In the genomic region with DNA sequence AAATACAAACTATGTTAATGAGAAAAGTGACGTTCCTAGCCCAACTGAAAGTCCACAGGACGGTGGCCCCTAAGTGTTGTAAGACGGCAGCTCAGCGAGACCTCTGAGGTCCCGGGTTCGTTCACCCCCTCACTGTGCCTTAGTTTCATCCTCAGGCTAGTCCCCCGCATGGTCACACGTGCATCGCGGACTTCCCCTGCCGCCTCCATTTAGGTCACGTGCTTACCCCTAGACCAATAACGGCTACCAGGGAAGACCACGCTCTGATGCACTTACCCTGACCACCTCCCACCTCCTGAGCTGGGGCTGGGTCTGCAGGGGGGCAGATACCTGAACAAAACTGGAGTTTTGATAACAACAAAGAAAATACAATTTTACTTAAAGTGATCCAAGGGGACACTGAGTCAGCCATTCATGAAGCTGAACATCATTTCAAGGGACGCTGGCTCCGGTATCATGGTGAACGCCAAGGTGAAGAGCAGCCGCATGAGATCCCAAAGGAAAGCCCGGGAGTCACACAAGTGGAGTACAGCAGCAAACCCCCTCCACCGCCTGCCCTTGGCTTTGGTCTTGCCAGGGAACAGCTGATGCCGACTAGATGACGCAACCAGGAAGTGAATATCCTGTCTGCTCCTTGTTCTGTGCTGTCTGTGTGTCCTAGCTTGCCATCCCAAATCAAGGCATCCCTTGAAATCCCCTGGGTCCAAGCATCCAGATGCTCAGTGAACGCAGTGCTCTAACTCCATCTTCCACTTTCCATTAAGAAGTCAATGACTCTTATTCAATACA, we compare ENCODE assay signal across 1 cellular context.
TF ChIP-seq lines count a peak whose summit lies in the region.

No MANE protein-coding gene starts in this region.

TF ChIP-seq in K562, 482 proteins besides CTCF, POLR2A, EP300 and RAD21 (continued from another document and continues in another):
- TF ChIP-seq NELFE (IDR thresholded peaks at IDR 0.05; ENCODE audit: insufficient read depth, insufficient read length), result no peak
- TF ChIP-seq ZNF175 (CRISPR knock-in tag; IDR thresholded peaks at IDR 0.05; ENCODE audit: low read depth), result no peak
- TF ChIP-seq RAD51 (IDR thresholded peaks at IDR 0.05; ENCODE audit: borderline replicate concordance, low read depth), result peak; percentile 55; the same call in 1 of the 2 replicates
- no peak for TF ChIP-seq ZSCAN32 (CRISPR knock-in tag; IDR thresholded peaks at IDR 0.05)
- no peak for TF ChIP-seq GABPA (tag; conservative IDR thresholded peaks at IDR 0.05; ENCODE audit: low read depth)
- TF ChIP-seq, protein P1, sequence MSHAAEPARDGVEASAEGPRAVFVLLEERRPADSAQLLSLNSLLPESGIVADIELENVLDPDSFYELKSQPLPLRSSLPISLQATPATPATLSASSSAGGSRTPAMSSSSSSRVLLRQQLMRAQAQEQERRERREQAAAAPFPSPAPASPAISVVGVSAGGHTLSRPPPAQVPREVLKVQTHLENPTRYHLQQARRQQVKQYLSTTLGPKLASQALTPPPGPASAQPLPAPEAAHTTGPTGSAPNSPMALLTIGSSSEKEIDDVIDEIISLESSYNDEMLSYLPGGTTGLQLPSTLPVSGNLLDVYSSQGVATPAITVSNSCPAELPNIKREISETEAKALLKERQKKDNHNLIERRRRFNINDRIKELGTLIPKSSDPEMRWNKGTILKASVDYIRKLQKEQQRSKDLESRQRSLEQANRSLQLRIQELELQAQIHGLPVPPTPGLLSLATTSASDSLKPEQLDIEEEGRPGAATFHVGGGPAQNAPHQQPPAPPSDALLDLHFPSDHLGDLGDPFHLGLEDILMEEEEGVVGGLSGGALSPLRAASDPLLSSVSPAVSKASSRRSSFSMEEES (CRISPR knock-in tag; IDR thresholded peaks at IDR 0.05), result peak; percentile 18; the same call in 1 of the 2 replicates
- TF ChIP-seq ZNF79 (CRISPR knock-in tag; IDR thresholded peaks at IDR 0.05; ENCODE audit: low read depth), result no peak
- TF ChIP-seq ZNF124 (CRISPR knock-in tag; IDR thresholded peaks at IDR 0.05), result no peak
- TF ChIP-seq, protein P2, sequence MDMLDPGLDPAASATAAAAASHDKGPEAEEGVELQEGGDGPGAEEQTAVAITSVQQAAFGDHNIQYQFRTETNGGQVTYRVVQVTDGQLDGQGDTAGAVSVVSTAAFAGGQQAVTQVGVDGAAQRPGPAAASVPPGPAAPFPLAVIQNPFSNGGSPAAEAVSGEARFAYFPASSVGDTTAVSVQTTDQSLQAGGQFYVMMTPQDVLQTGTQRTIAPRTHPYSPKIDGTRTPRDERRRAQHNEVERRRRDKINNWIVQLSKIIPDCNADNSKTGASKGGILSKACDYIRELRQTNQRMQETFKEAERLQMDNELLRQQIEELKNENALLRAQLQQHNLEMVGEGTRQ (CRISPR knock-in tag; IDR thresholded peaks at IDR 0.05), result peak; percentile 59
- no peak for TF ChIP-seq U2AF1 (optimal IDR thresholded peaks at IDR 0.05; ENCODE audit: low read depth, low read length)
- TF ChIP-seq ATF1 (CRISPR knock-in tag; IDR thresholded peaks at IDR 0.05), result no peak
- TF ChIP-seq ATF1 (tag; IDR thresholded peaks at IDR 0.05), result no peak
- TF ChIP-seq, protein P3, sequence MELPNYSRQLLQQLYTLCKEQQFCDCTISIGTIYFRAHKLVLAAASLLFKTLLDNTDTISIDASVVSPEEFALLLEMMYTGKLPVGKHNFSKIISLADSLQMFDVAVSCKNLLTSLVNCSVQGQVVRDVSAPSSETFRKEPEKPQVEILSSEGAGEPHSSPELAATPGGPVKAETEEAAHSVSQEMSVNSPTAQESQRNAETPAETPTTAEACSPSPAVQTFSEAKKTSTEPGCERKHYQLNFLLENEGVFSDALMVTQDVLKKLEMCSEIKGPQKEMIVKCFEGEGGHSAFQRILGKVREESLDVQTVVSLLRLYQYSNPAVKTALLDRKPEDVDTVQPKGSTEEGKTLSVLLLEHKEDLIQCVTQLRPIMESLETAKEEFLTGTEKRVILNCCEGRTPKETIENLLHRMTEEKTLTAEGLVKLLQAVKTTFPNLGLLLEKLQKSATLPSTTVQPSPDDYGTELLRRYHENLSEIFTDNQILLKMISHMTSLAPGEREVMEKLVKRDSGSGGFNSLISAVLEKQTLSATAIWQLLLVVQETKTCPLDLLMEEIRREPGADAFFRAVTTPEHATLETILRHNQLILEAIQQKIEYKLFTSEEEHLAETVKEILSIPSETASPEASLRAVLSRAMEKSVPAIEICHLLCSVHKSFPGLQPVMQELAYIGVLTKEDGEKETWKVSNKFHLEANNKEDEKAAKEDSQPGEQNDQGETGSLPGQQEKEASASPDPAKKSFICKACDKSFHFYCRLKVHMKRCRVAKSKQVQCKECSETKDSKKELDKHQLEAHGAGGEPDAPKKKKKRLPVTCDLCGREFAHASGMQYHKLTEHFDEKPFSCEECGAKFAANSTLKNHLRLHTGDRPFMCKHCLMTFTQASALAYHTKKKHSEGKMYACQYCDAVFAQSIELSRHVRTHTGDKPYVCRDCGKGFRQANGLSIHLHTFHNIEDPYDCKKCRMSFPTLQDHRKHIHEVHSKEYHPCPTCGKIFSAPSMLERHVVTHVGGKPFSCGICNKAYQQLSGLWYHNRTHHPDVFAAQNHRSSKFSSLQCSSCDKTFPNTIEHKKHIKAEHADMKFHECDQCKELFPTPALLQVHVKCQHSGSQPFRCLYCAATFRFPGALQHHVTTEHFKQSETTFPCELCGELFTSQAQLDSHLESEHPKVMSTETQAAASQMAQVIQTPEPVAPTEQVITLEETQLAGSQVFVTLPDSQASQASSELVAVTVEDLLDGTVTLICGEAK (IDR thresholded peaks at IDR 0.05), result no peak
- TF ChIP-seq, protein P3 (CRISPR knock-in tag; IDR thresholded peaks at IDR 0.05), result no peak
- TF ChIP-seq, protein P4, sequence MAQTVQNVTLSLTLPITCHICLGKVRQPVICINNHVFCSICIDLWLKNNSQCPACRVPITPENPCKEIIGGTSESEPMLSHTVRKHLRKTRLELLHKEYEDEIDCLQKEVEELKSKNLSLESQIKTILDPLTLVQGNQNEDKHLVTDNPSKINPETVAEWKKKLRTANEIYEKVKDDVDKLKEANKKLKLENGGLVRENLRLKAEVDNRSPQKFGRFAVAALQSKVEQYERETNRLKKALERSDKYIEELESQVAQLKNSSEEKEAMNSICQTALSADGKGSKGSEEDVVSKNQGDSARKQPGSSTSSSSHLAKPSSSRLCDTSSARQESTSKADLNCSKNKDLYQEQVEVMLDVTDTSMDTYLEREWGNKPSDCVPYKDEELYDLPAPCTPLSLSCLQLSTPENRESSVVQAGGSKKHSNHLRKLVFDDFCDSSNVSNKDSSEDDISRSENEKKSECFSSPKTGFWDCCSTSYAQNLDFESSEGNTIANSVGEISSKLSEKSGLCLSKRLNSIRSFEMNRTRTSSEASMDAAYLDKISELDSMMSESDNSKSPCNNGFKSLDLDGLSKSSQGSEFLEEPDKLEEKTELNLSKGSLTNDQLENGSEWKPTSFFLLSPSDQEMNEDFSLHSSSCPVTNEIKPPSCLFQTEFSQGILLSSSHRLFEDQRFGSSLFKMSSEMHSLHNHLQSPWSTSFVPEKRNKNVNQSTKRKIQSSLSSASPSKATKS (CRISPR knock-in tag; IDR thresholded peaks at IDR 0.05), result no peak
- no peak for TF ChIP-seq HEY1 (CRISPR knock-in tag; IDR thresholded peaks at IDR 0.05; ENCODE audit: borderline replicate concordance)
- TF ChIP-seq GTF2E2 (tag; IDR thresholded peaks at IDR 0.05), result no peak
- no peak for TF ChIP-seq RFX7 (CRISPR knock-in tag; IDR thresholded peaks at IDR 0.05)
- TF ChIP-seq ZNF133 (CRISPR knock-in tag; IDR thresholded peaks at IDR 0.05), result no peak
- TF ChIP-seq, protein P5, sequence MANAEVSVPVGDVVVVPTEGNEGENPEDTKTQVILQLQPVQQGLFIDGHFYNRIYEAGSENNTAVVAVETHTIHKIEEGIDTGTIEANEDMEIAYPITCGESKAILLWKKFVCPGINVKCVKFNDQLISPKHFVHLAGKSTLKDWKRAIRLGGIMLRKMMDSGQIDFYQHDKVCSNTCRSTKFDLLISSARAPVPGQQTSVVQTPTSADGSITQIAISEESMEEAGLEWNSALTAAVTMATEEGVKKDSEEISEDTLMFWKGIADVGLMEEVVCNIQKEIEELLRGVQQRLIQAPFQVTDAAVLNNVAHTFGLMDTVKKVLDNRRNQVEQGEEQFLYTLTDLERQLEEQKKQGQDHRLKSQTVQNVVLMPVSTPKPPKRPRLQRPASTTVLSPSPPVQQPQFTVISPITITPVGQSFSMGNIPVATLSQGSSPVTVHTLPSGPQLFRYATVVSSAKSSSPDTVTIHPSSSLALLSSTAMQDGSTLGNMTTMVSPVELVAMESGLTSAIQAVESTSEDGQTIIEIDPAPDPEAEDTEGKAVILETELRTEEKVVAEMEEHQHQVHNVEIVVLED (CRISPR knock-in tag; IDR thresholded peaks at IDR 0.05), result no peak
- no peak for TF ChIP-seq CEBPG (CRISPR knock-in tag; IDR thresholded peaks at IDR 0.05)
- TF ChIP-seq CEBPG (tag; conservative IDR thresholded peaks at IDR 0.05 in 1 of 2, IDR thresholded peaks at IDR 0.05 in 1 of 2), result peak; percentile 28 to 67; a peak in 2 of 4 replicates
- no peak for TF ChIP-seq MEF2A (IDR thresholded peaks at IDR 0.05; ENCODE audit: control insufficient read depth, low read depth, low read length)
- TF ChIP-seq MAFF (IDR thresholded peaks at IDR 0.05; ENCODE audit: low read length), result no peak
- TF ChIP-seq, protein P6, sequence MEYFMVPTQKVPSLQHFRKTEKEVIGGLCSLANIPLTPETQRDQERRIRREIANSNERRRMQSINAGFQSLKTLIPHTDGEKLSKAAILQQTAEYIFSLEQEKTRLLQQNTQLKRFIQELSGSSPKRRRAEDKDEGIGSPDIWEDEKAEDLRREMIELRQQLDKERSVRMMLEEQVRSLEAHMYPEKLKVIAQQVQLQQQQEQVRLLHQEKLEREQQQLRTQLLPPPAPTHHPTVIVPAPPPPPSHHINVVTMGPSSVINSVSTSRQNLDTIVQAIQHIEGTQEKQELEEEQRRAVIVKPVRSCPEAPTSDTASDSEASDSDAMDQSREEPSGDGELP (CRISPR knock-in tag; IDR thresholded peaks at IDR 0.05; ENCODE audit: borderline replicate concordance), result peak; percentile 54; the same call in 1 of the 2 replicates
- TF ChIP-seq ZBED1 (IDR thresholded peaks at IDR 0.05), result no peak
- no peak for TF ChIP-seq U2AF2 (optimal IDR thresholded peaks at IDR 0.05; ENCODE audit: low read depth, low read length)
- peak; percentile 89 for TF ChIP-seq L3MBTL2 (IDR thresholded peaks at IDR 0.05)
- no peak for TF ChIP-seq ZBTB8A (IDR thresholded peaks at IDR 0.05; ENCODE audit: partially characterized antibody)
- TF ChIP-seq SRF (CRISPR knock-in tag; IDR thresholded peaks at IDR 0.05), result no peak
- no peak for TF ChIP-seq FIP1L1 (IDR thresholded peaks at IDR 0.05; ENCODE audit: low read depth, low read length, poor library complexity, severe bottlenecking)
- TF ChIP-seq, protein P7, sequence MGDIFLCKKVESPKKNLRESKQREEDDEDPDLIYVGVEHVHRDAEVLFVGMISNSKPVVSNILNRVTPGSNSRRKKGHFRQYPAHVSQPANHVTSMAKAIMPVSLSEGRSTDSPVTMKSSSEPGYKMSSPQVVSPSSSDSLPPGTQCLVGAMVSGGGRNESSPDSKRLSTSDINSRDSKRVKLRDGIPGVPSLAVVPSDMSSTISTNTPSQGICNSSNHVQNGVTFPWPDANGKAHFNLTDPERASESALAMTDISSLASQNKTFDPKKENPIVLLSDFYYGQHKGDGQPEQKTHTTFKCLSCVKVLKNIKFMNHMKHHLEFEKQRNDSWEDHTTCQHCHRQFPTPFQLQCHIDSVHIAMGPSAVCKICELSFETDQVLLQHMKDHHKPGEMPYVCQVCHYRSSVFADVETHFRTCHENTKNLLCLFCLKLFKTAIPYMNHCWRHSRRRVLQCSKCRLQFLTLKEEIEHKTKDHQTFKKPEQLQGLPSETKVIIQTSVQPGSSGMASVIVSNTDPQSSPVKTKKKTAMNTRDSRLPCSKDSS (IDR thresholded peaks at IDR 0.05; ENCODE audit: low read depth, partially characterized antibody), result no peak
- TF ChIP-seq, protein P8, sequence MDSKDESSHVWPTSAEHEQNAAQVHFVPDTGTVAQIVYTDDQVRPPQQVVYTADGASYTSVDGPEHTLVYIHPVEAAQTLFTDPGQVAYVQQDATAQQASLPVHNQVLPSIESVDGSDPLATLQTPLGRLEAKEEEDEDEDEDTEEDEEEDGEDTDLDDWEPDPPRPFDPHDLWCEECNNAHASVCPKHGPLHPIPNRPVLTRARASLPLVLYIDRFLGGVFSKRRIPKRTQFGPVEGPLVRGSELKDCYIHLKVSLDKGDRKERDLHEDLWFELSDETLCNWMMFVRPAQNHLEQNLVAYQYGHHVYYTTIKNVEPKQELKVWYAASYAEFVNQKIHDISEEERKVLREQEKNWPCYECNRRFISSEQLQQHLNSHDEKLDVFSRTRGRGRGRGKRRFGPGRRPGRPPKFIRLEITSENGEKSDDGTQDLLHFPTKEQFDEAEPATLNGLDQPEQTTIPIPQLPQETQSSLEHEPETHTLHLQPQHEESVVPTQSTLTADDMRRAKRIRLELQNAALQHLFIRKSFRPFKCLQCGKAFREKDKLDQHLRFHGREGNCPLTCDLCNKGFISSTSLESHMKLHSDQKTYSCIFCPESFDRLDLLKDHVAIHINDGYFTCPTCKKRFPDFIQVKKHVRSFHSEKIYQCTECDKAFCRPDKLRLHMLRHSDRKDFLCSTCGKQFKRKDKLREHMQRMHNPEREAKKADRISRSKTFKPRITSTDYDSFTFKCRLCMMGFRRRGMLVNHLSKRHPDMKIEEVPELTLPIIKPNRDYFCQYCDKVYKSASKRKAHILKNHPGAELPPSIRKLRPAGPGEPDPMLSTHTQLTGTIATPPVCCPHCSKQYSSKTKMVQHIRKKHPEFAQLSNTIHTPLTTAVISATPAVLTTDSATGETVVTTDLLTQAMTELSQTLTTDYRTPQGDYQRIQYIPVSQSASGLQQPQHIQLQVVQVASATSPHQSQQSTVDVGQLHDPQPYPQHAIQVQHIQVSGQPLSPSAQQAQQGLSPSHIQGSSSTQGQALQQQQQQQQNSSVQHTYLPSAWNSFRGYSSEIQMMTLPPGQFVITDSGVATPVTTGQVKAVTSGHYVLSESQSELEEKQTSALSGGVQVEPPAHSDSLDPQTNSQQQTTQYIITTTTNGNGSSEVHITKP (IDR thresholded peaks at IDR 0.05; ENCODE audit: partially characterized antibody), result no peak
- no peak for TF ChIP-seq KAT7 (CRISPR knock-in tag; IDR thresholded peaks at IDR 0.05; ENCODE audit: borderline replicate concordance)
